17 cellular contexts compared by ENCODE assay signal in genomic region chr6:35401514-35401913, GRCh38. TPM values are rescaled to one million over a fixed set of nuclear protein-coding genes. Genes with fewer than 3 reads are reported as not detected.
DNase-seq lines count a peak whose midpoint lies in the region; ATAC-seq, FAIRE-seq and TF ChIP-seq lines count a peak whose summit lies in the region.
"Had no signal": no experiment of that assay in that cellular context is flagged by ENCODE, and none has a peak within 500 bp of the region (broad histone marks: within the 10 kb centered on the region; RNA-seq: fewer than 3 reads in every experiment).

No MANE protein-coding gene starts in this region.

- no peaks in the 10 kb centered on the region for H3K27me3 Mint-ChIP-seq in T-helper 1 cell treated with Interleukin-12 subunit alpha and Interleukin-12 subunit beta and Interleukin-4 antibody, amounts not matched to agents 30 μg/mL and 1 μg/mL, for 36 hours (ENCODE audit: low read depth)

- no peak for FAIRE-seq in pancreas (lab: Jason Lieb, UNC)
- FAIRE-seq: A204.1, kidney had no signal

- intact Hi-C loops in pancreas (cut with DNase I) (no loop called here), head of caudate nucleus (cut with DNase I) (no loop called here)

- H3K4me3 ChIP-seq in LNCaP clone FGC (ENCODE audit: low read depth, low read length): no peak overlapping the region
- H3K4me3 ChIP-seq in epithelial cell of esophagus (ENCODE audit: low read length): no peak overlapping the region
- no peak overlapping the region for H3K4me3 ChIP-seq in pancreas
- H3K4me3 ChIP-seq: GM23338 had no signal

- ATAC-seq in pancreas: peak; percentile 75 to 86 (median 80)
- ATAC-seq: GM23338 had no signal

- H3K27ac Mint-ChIP-seq in T-helper 1 cell treated with Interleukin-12 subunit alpha and Interleukin-12 subunit beta and Interleukin-4 antibody, amounts not matched to agents 30 μg/mL and 1 μg/mL, for 36 hours: peak overlapping the region; percentile 55
- H3K27ac Mint-ChIP-seq: endodermal cell, GM23338 had no signal

- H3K4me3 Mint-ChIP-seq in T-helper 1 cell treated with Interleukin-12 subunit alpha and Interleukin-12 subunit beta and Interleukin-4 antibody, amounts not matched to agents 30 μg/mL and 1 μg/mL, for 36 hours: no peak overlapping the region
- H3K4me3 Mint-ChIP-seq: endodermal cell, GM23338 had no signal

- peaks cover 17 to 27% (median 21%) of the 10 kb centered on the region in 3 donors for H3K4me1 ChIP-seq in pancreas

- H3K27me3 ChIP-seq in pancreas: no peaks in the 10 kb centered on the region

- no peaks in the 10 kb centered on the region for H3K9me3 ChIP-seq in pancreas

- H3K36me3 ChIP-seq in pancreas: no peaks in the 10 kb centered on the region

- peak overlapping the region in 2 of 4 donors; percentile 46 to 57 for H3K27ac ChIP-seq in pancreas

- H3K9me3 Mint-ChIP-seq in T-helper 1 cell treated with Interleukin-12 subunit alpha and Interleukin-12 subunit beta and Interleukin-4 antibody, amounts not matched to agents 30 μg/mL and 1 μg/mL, for 36 hours: no peaks in the 10 kb centered on the region

- WGBS in pancreas, 2 donors: 60 to 64% methylated on average over 5 of the region's 5 CpGs

- TF ChIP-seq CTCF in LNCaP clone FGC (IDR thresholded peaks at IDR 0.05; ENCODE audit: control insufficient read depth, extremely low read depth, insufficient read depth) (no peak), epithelial cell of esophagus (IDR thresholded peaks at IDR 0.05; ENCODE audit: insufficient read depth, low read depth, low read length, missing control alignments) (no peak), pancreas (IDR thresholded peaks at IDR 0.05) (no peak)

- DNase-seq in T-helper 1 cell (no peak), LNCaP clone FGC (ENCODE audit: low read depth) (peak; percentile 61), epithelial cell of esophagus (ENCODE audit: low read depth) (peak; percentile 79), pancreas (peak in 4 of 6 donors; percentile 52 to 63 (median 59)), CD1c-positive myeloid dendritic cell (ENCODE audit: extremely low spot score) (no peak), anterior cingulate cortex (lab: John Stamatoyannopoulos, UW) (no peak), head of caudate nucleus (no peak)
- DNase-seq: activated CD4-positive, alpha-beta T cell treated with anti-CD3 and anti-CD28 coated beads, Interleukin-2, amount 50 U/mL, for 4 hours; activated effector memory CD4-positive, alpha-beta T cell treated with anti-CD3 and anti-CD28 coated beads, Interleukin-2, amount 50 U/mL, for 16 hours; endodermal cell; kidney; NCI-H187; NCI-H748 treated with DMSO at 0.1 percent for 48 hours; stimulated activated CD4-positive, alpha-beta T cell treated with anti-CD3 and anti-CD28 coated beads, Interleukin-4, amount 100 ng/mL, for 24 hours had no signal

- H3K36me3 Mint-ChIP-seq in T-helper 1 cell treated with Interleukin-12 subunit alpha and Interleukin-12 subunit beta and Interleukin-4 antibody, amounts not matched to agents 30 μg/mL and 1 μg/mL, for 36 hours (ENCODE audit: low read depth): peaks cover 6% of the 10 kb centered on the region

- H3K4me1 Mint-ChIP-seq in T-helper 1 cell treated with Interleukin-12 subunit alpha and Interleukin-12 subunit beta and Interleukin-4 antibody, amounts not matched to agents 30 μg/mL and 1 μg/mL, for 36 hours (ENCODE audit: low read depth): peaks cover 13% of the 10 kb centered on the region

RNA-seq across cellular contexts. Expression of gene FANCE, which starts 50.6 kb away (rescaled TPM):
- 1 to 10 TPM; 2.0 to 4.0 (median 2.7) TPM for total RNA-seq in pancreas
- polyA plus RNA-seq in pancreas: 1 to 10 TPM; 1.7 to 2.1 TPM

RNA-seq across cellular contexts. Expression of gene PPARD, which starts 59.2 kb away (rescaled TPM):
- total RNA-seq in pancreas: 10 to 100 TPM in 2 of 6 donors, 1 to 10 TPM in 4; 4.4 to 12.3 (median 6.0) TPM
- polyA plus RNA-seq in pancreas: 10 to 100 TPM; 10.3 to 14.1 TPM

Comparison
In these comparisons a context has a peak if more than half of its experiments do, and no peak if none do; other contexts are left out.
1. DNase-seq: peak in LNCaP clone FGC (single experiment), epithelial cell of esophagus (single experiment) and pancreas (4 of 6); none in T-helper 1 cell (0 of 5), CD1c-positive myeloid dendritic cell (single experiment), anterior cingulate cortex (0 of 58) and head of caudate nucleus (0 of 42).